In genomic region chr19:49391581-49392399, GRCh38 we compare ENCODE assay signal across 8 cellular contexts. TPM values are rescaled to one million over a fixed set of nuclear protein-coding genes. Genes with fewer than 3 reads are reported as not detected.
A peak's percentile ranks its signal among the peaks of the same experiment; 100 is the strongest.
DNase-seq lines count a peak whose midpoint lies in the region; ATAC-seq, FAIRE-seq and TF ChIP-seq lines count a peak whose summit lies in the region.

No MANE protein-coding gene starts in this region.

- CTCF ChIA-PET in activated B cell treated with CpG ODN at 0.5 μM for 24 hours (lab: Charles Lee) = interaction anchor here (0.7 to 3.1 kb wide), 28 partner anchors 10 to 166 kb away, joined by 3 to 28 read pairs (median 4); partner anchors contain the start of genes FLT3LG and SLC17A7

- H3K4me1 Mint-ChIP-seq in activated B cell treated with CpG ODN at 0.5 μM for 24 hours = peaks cover 46% of the 10 kb centered on the region

- H2AFZ ChIP-seq in GM23248 = peak overlapping the region; percentile 8; the same call in 1 of the 2 replicates
- H2AFZ ChIP-seq in keratinocyte (ENCODE audit: control insufficient read depth, low read length) = no peak overlapping the region

- H3K9me3 Mint-ChIP-seq in activated B cell treated with CpG ODN at 0.5 μM for 24 hours = no peaks in the 10 kb centered on the region

- POLR2A ChIA-PET in activated B cell treated with CpG ODN at 0.5 μM for 24 hours (lab: Charles Lee) = interaction anchor here (0.7 to 5.9 kb wide), 24 partner anchors 11 to 98 kb away, joined by 3 to 96 read pairs (median 5); partner anchors contain the start of genes ALDH16A1, CD37, FLT3LG and PIH1D1

- H3K27me3 Mint-ChIP-seq in activated B cell treated with CpG ODN at 0.5 μM for 24 hours = no peaks in the 10 kb centered on the region

- no peaks in the 10 kb centered on the region for H3K9me3 ChIP-seq in BLaER1
- no peaks in the 10 kb centered on the region for H3K9me3 ChIP-seq in GM23248 (ENCODE audit: low read depth)
- no peaks in the 10 kb centered on the region for H3K9me3 ChIP-seq in breast epithelium
- no peaks in the 10 kb centered on the region for H3K9me3 ChIP-seq in keratinocyte (ENCODE audit: control insufficient read depth, low read depth, low read length)

- no peaks in the 10 kb centered on the region for H3K9me1 ChIP-seq in keratinocyte (ENCODE audit: control insufficient read depth, extremely low read depth, insufficient read depth, low read length)

- ATAC-seq in activated B cell treated with CpG ODN at 0.5 μM for 24 hours (ENCODE audit: low read depth) = peak; percentile 51

- H3K4me1 ChIP-seq in BLaER1 (peaks cover 71% of the 10 kb centered on the region), GM23248 (ENCODE audit: insufficient read depth) (no peaks in the 10 kb centered on the region), breast epithelium (no peaks in the 10 kb centered on the region), keratinocyte (ENCODE audit: control insufficient read depth, extremely low read depth, insufficient read depth, low read length) (peaks cover 3% of the 10 kb centered on the region)

- H3K9me2 ChIP-seq in GM23248 (ENCODE audit: insufficient read depth) = no peaks in the 10 kb centered on the region

- no peaks in the 10 kb centered on the region for H3F3A ChIP-seq in GM23248 (ENCODE audit: insufficient read depth)

- DNase-seq in GM23248 (peak; percentile 79), NCI-H2227 (lab: John Stamatoyannopoulos, UW; ENCODE audit: unreplicated experiment) (peak; percentile 78), activated B cell treated with CpG ODN at 0.5 μM for 24 hours (peak; percentile 67), breast epithelium (ENCODE audit: low spot score in 2 of 2) (peak; percentile 70 to 79), keratinocyte (ENCODE audit: low read depth, low spot score) (peak; percentile 40), mesenteric fat pad (ENCODE audit: low spot score) (no peak)
- DNase-seq in stimulated activated CD4-positive, alpha-beta T cell treated with anti-CD3 and anti-CD28 coated beads, Interleukin-1b, Interleukin-23, amount 100 ng/mL, for 48 hours = peak; percentile 79

- TF ChIP-seq CTCF in activated B cell treated with CpG ODN at 0.5 μM for 24 hours (IDR thresholded peaks at IDR 0.05) (peak; percentile 25), breast epithelium (IDR thresholded peaks at IDR 0.05) (peak; percentile 80 to 84 (median 83)), keratinocyte (optimal IDR thresholded peaks at IDR 0.05 in 1 of 3, IDR thresholded peaks at IDR 0.05 in 1 of 3, conservative IDR thresholded peaks at IDR 0.05 in 1 of 3; ENCODE audit: extremely low read depth in 1 of 3, insufficient read depth in 2 of 3, low read length in 3 of 3) (peak; percentile 85 to 96 (median 89))

- dilution Hi-C loops in keratinocyte (cut with MboI; ENCODE audit: extremely low pct_ligation_motif_present, low sequenced_read_pairs) = no loop called here

- no peaks in the 10 kb centered on the region for H3K36me3 Mint-ChIP-seq in activated B cell treated with CpG ODN at 0.5 μM for 24 hours (ENCODE audit: low read depth)

- H3K36me3 ChIP-seq in BLaER1 (no peaks in the 10 kb centered on the region), GM23248 (ENCODE audit: low read depth) (no peaks in the 10 kb centered on the region), breast epithelium (no peaks in the 10 kb centered on the region), keratinocyte (ENCODE audit: control insufficient read depth in 2 of 2, extremely low read depth in 1 of 2, insufficient read depth in 2 of 2, low read length in 2 of 2) (no peaks in the 10 kb centered on the region)

- H3K27ac ChIP-seq in BLaER1 (no peak overlapping the region), GM23248 (no peak overlapping the region), breast epithelium (no peak overlapping the region), keratinocyte (ENCODE audit: control insufficient read depth, insufficient read depth, low read length) (no peak overlapping the region)

- peak overlapping the region; percentile 42 for H3K4me3 Mint-ChIP-seq in activated B cell treated with CpG ODN at 0.5 μM for 24 hours

- no peak for TF ChIP-seq POLR2A in breast epithelium (IDR thresholded peaks at IDR 0.05)

- no peak overlapping the region for H3K9ac ChIP-seq in BLaER1
- no peak overlapping the region for H3K9ac ChIP-seq in GM23248
- no peak overlapping the region for H3K9ac ChIP-seq in keratinocyte (ENCODE audit: control insufficient read depth, extremely low read depth, insufficient read depth, low read length)

- 13 to 15% methylated on average over 14 of the region's 14 CpGs for WGBS in GM23248 (ENCODE audit: low coverage in 1 of 2, low lambda C conversion rate in 2 of 2, missing lambda C conversion rate in 2 of 2), 2 experiments

- H4K20me1 ChIP-seq in BLaER1 (no peaks in the 10 kb centered on the region), GM23248 (ENCODE audit: insufficient read depth) (no peaks in the 10 kb centered on the region), keratinocyte (ENCODE audit: control insufficient read depth, extremely low read depth, insufficient read depth, low read length) (no peaks in the 10 kb centered on the region)

- in situ Hi-C loops in GM23248 (cut with MboI) = no loop called here

- intact Hi-C loops in activated B cell treated with CpG ODN at 0.5 μM for 24 hours (cut with micrococcal nuclease) (loop anchor here (1.0 to 5.0 kb wide), 10 partner anchors 12 to 286 kb away; partner anchors contain the start of genes DKKL1 and PRMT1), breast epithelium (cut with DNase I; ENCODE audit: low total_unique reads) (no loop called here)

- no peaks in the 10 kb centered on the region for H3K79me2 ChIP-seq in GM23248 (ENCODE audit: insufficient read depth)
- no peaks in the 10 kb centered on the region for H3K79me2 ChIP-seq in keratinocyte (ENCODE audit: control insufficient read depth, insufficient read depth, low read length)

- peak; percentile 89 for FAIRE-seq in keratinocyte (lab: Jason Lieb, UNC)

- H3K4me3 ChIP-seq in BLaER1 (no peak overlapping the region), GM23248 (no peak overlapping the region), breast epithelium (no peak overlapping the region), keratinocyte (ENCODE audit: control insufficient read depth in 2 of 3, extremely low read depth in 1 of 3, insufficient read depth in 2 of 3, low read depth in 1 of 3, low read length in 3 of 3) (no peak overlapping the region)

- peak overlapping the region; percentile 84 for H3K27ac Mint-ChIP-seq in activated B cell treated with CpG ODN at 0.5 μM for 24 hours

- peak overlapping the region; percentile 44 for H3K4me2 ChIP-seq in BLaER1
- H3K4me2 ChIP-seq in GM23248 (ENCODE audit: unreplicated experiment) = no peak overlapping the region
- no peak overlapping the region for H3K4me2 ChIP-seq in keratinocyte (ENCODE audit: control insufficient read depth, extremely low read depth, insufficient read depth, low read depth, low read length)

- H3K27me3 ChIP-seq in BLaER1 (peaks cover 5% of the 10 kb centered on the region; the same call in 1 of the 2 replicates), GM23248 (replicated peaks; ENCODE audit: insufficient read depth) (peaks cover 8% of the 10 kb centered on the region), breast epithelium (no peaks in the 10 kb centered on the region), keratinocyte (ENCODE audit: control insufficient read depth, extremely low read depth, insufficient read depth, low read length) (peaks cover 11% of the 10 kb centered on the region)

RNA-seq across cellular contexts. Expression of gene KASH5, which starts 3.7 kb away (rescaled TPM):
- total RNA-seq in GM23248 (2014; rRNA removed; shearing (Covaris generic)) = not detected in 2 replicates
- polyA plus RNA-seq in GM23248 (2016; fragmentation: Nextera tagmentation; extraction: Ambion mirVana) (not detected in 2 replicates), keratinocyte (not detected in 3 replicates)
- total RNA-seq in activated B cell treated with CpG ODN at 0.5 μM for 24 hours (0.62 and 0.66 TPM in 2 replicates), breast epithelium (1 to 10 TPM in 1 of 3 donors, not detected in 2; 1.9 TPM), mesenteric fat pad (not detected)
- polyA plus RNA-seq in keratinocyte (2011; ENCODE audit: low read depth) = not detected
- polyA plus RNA-seq in keratinocyte (2011; cell fraction: cytosol; rRNA removed) = not detected in 2 replicates
- not detected in 2 replicates for polyA plus RNA-seq in keratinocyte (2011; cell fraction: nucleus; rRNA removed)
- not detected in 2 replicates for polyA plus RNA-seq in keratinocyte (2012; ENCODE audit: low replicate concordance)
- polyA minus RNA-seq in keratinocyte = not detected in 3 replicates
- not detected for polyA minus RNA-seq in keratinocyte (2011; cell fraction: cytosol; rRNA and poly(A)+ RNA removed)
- not detected in 2 replicates for polyA minus RNA-seq in keratinocyte (2011; cell fraction: nucleus; rRNA and poly(A)+ RNA removed)

RNA-seq across cellular contexts. Expression of gene DKKL1, which starts 28.1 kb away (rescaled TPM):
- 0.63 TPM in 1 of 2 replicates, not detected in the other for total RNA-seq in GM23248 (2014; rRNA removed; shearing (Covaris generic))
- polyA plus RNA-seq in GM23248 (2016; fragmentation: Nextera tagmentation; extraction: Ambion mirVana) = 0.30 TPM in 1 of 2 replicates, not detected in the other
- 0.71 and 0.76 TPM in 2 replicates for total RNA-seq in activated B cell treated with CpG ODN at 0.5 μM for 24 hours
- 1 to 10 TPM in 1 of 3 donors, under 1 TPM in 1, not detected in 1; 0.64 to 1.8 TPM for total RNA-seq in breast epithelium
- 0.10 TPM in 1 of 3 replicates, not detected in the others for polyA plus RNA-seq in keratinocyte
- not detected for polyA plus RNA-seq in keratinocyte (2011; ENCODE audit: low read depth)
- not detected in 2 replicates for polyA plus RNA-seq in keratinocyte (2011; cell fraction: cytosol; rRNA removed)
- polyA plus RNA-seq in keratinocyte (2011; cell fraction: nucleus; rRNA removed) = not detected in 2 replicates
- not detected in 2 replicates for polyA plus RNA-seq in keratinocyte (2012; ENCODE audit: low replicate concordance)
- polyA minus RNA-seq in keratinocyte = not detected in 3 replicates
- polyA minus RNA-seq in keratinocyte (2011; cell fraction: cytosol; rRNA and poly(A)+ RNA removed) = not detected
- not detected in 2 replicates for polyA minus RNA-seq in keratinocyte (2011; cell fraction: nucleus; rRNA and poly(A)+ RNA removed)
- total RNA-seq in mesenteric fat pad = not detected

RNA-seq across cellular contexts. Expression of gene TEAD2, which starts 29.6 kb away (rescaled TPM):
- total RNA-seq in GM23248 (2014; rRNA removed; shearing (Covaris generic)) = 13.9 and 18.7 TPM in 2 replicates
- polyA plus RNA-seq in GM23248 (2016; fragmentation: Nextera tagmentation; extraction: Ambion mirVana) (7.1 and 7.8 TPM in 2 replicates), keratinocyte (6.4 to 13.6 TPM (median 8.9 TPM) in 3 replicates)
- total RNA-seq in activated B cell treated with CpG ODN at 0.5 μM for 24 hours (5.3 TPM in 2 replicates), breast epithelium (10 to 100 TPM; 24.9 to 30.0 (median 25.1) TPM), mesenteric fat pad (48.3 TPM)
- 1.1 TPM for polyA plus RNA-seq in keratinocyte (2011; ENCODE audit: low read depth)
- 6.9 and 8.6 TPM in 2 replicates for polyA plus RNA-seq in keratinocyte (2011; cell fraction: cytosol; rRNA removed)
- polyA plus RNA-seq in keratinocyte (2011; cell fraction: nucleus; rRNA removed) = 4.9 and 6.4 TPM in 2 replicates
- 1.8 and 12.9 TPM in 2 replicates for polyA plus RNA-seq in keratinocyte (2012; ENCODE audit: low replicate concordance)
- polyA minus RNA-seq in keratinocyte = 9.1 to 28.8 TPM (median 15.8 TPM) in 3 replicates
- 13.6 TPM for polyA minus RNA-seq in keratinocyte (2011; cell fraction: cytosol; rRNA and poly(A)+ RNA removed)
- polyA minus RNA-seq in keratinocyte (2011; cell fraction: nucleus; rRNA and poly(A)+ RNA removed) = 5.4 and 5.6 TPM in 2 replicates

RNA-seq across cellular contexts. Expression of gene PTH2, which starts 31.5 kb away (rescaled TPM):
- total RNA-seq in GM23248 (2014; rRNA removed; shearing (Covaris generic)) = not detected in 2 replicates
- not detected in 2 replicates for polyA plus RNA-seq in GM23248 (2016; fragmentation: Nextera tagmentation; extraction: Ambion mirVana)
- total RNA-seq in activated B cell treated with CpG ODN at 0.5 μM for 24 hours = not detected in 2 replicates
- total RNA-seq in breast epithelium = not detected
- polyA plus RNA-seq in keratinocyte = not detected in 3 replicates
- not detected for polyA plus RNA-seq in keratinocyte (2011; ENCODE audit: low read depth)
- polyA plus RNA-seq in keratinocyte (2011; cell fraction: cytosol; rRNA removed) = not detected in 2 replicates
- polyA plus RNA-seq in keratinocyte (2011; cell fraction: nucleus; rRNA removed) = not detected in 2 replicates
- polyA plus RNA-seq in keratinocyte (2012; ENCODE audit: low replicate concordance) = not detected in 2 replicates
- not detected in 3 replicates for polyA minus RNA-seq in keratinocyte
- not detected for polyA minus RNA-seq in keratinocyte (2011; cell fraction: cytosol; rRNA and poly(A)+ RNA removed)
- not detected in 2 replicates for polyA minus RNA-seq in keratinocyte (2011; cell fraction: nucleus; rRNA and poly(A)+ RNA removed)
- not detected for total RNA-seq in mesenteric fat pad

RNA-seq across cellular contexts. Expression of gene GFY, which starts 33.4 kb away (rescaled TPM):
- total RNA-seq in GM23248 (2014; rRNA removed; shearing (Covaris generic)) = not detected in 2 replicates
- polyA plus RNA-seq in GM23248 (2016; fragmentation: Nextera tagmentation; extraction: Ambion mirVana) (not detected in 2 replicates), keratinocyte (not detected in 3 replicates)
- total RNA-seq in activated B cell treated with CpG ODN at 0.5 μM for 24 hours (not detected in 2 replicates), breast epithelium (not detected), mesenteric fat pad (not detected)
- polyA plus RNA-seq in keratinocyte (2011; ENCODE audit: low read depth) = not detected
- polyA plus RNA-seq in keratinocyte (2011; cell fraction: cytosol; rRNA removed) = not detected in 2 replicates
- not detected in 2 replicates for polyA plus RNA-seq in keratinocyte (2011; cell fraction: nucleus; rRNA removed)
- not detected in 2 replicates for polyA plus RNA-seq in keratinocyte (2012; ENCODE audit: low replicate concordance)
- not detected in 3 replicates for polyA minus RNA-seq in keratinocyte
- not detected for polyA minus RNA-seq in keratinocyte (2011; cell fraction: cytosol; rRNA and poly(A)+ RNA removed)
- not detected in 2 replicates for polyA minus RNA-seq in keratinocyte (2011; cell fraction: nucleus; rRNA and poly(A)+ RNA removed)

Comparison
In these comparisons a context has a peak if more than half of its experiments do, and no peak if none do; other contexts are left out.
1. CTCF ChIP-seq: peak in every context shown above with its lines; median percentile 89 in keratinocyte; 83 in breast epithelium; 25 in activated B cell treated with CpG ODN at 0.5 μM for 24 hours.